In the genomic region with DNA sequence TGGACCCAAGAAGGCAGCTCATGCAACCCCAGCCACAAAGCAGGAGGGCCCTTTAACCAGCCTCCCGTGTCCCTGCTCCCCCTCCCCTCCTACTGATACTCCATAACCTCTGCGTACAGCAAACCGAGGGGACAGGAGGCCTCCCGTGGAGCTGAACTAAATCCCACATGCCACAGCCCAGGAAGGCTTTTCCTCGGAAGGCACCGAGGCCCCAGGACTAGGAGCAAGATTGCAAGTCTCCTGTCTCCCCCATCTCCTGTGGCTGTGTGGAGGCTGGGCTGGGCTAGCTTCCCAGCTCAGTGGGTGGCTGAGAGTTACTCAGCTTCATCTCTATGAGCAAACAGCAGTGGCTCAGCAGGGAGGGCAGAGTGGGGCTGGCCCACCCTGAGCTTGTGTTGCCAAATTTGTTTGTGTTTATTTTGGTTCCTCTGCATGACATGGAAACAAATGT, we compare ENCODE assay signal across 1 cellular context.
TF ChIP-seq lines count a peak whose summit lies in the region.

No MANE protein-coding gene starts in this region.

TF ChIP-seq in HepG2, 621 proteins besides CTCF, POLR2A, EP300 and RAD21 (continued from another document):
- TF ChIP-seq, protein P1, sequence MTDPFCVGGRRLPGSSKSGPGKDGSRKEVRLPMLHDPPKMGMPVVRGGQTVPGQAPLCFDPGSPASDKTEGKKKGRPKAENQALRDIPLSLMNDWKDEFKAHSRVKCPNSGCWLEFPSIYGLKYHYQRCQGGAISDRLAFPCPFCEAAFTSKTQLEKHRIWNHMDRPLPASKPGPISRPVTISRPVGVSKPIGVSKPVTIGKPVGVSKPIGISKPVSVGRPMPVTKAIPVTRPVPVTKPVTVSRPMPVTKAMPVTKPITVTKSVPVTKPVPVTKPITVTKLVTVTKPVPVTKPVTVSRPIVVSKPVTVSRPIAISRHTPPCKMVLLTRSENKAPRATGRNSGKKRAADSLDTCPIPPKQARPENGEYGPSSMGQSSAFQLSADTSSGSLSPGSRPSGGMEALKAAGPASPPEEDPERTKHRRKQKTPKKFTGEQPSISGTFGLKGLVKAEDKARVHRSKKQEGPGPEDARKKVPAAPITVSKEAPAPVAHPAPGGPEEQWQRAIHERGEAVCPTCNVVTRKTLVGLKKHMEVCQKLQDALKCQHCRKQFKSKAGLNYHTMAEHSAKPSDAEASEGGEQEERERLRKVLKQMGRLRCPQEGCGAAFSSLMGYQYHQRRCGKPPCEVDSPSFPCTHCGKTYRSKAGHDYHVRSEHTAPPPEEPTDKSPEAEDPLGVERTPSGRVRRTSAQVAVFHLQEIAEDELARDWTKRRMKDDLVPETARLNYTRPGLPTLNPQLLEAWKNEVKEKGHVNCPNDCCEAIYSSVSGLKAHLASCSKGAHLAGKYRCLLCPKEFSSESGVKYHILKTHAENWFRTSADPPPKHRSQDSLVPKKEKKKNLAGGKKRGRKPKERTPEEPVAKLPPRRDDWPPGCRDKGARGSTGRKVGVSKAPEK (CRISPR knock-in tag; IDR thresholded peaks at IDR 0.05; ENCODE audit: borderline replicate concordance): no peak
- TF ChIP-seq, protein P2, sequence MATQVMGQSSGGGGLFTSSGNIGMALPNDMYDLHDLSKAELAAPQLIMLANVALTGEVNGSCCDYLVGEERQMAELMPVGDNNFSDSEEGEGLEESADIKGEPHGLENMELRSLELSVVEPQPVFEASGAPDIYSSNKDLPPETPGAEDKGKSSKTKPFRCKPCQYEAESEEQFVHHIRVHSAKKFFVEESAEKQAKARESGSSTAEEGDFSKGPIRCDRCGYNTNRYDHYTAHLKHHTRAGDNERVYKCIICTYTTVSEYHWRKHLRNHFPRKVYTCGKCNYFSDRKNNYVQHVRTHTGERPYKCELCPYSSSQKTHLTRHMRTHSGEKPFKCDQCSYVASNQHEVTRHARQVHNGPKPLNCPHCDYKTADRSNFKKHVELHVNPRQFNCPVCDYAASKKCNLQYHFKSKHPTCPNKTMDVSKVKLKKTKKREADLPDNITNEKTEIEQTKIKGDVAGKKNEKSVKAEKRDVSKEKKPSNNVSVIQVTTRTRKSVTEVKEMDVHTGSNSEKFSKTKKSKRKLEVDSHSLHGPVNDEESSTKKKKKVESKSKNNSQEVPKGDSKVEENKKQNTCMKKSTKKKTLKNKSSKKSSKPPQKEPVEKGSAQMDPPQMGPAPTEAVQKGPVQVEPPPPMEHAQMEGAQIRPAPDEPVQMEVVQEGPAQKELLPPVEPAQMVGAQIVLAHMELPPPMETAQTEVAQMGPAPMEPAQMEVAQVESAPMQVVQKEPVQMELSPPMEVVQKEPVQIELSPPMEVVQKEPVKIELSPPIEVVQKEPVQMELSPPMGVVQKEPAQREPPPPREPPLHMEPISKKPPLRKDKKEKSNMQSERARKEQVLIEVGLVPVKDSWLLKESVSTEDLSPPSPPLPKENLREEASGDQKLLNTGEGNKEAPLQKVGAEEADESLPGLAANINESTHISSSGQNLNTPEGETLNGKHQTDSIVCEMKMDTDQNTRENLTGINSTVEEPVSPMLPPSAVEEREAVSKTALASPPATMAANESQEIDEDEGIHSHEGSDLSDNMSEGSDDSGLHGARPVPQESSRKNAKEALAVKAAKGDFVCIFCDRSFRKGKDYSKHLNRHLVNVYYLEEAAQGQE (IDR thresholded peaks at IDR 0.05; ENCODE audit: borderline replicate concordance in 1 of 2, low read depth in 1 of 2, low read length in 2 of 2): no peak
- TF ChIP-seq TSC22D2 (CRISPR knock-in tag; IDR thresholded peaks at IDR 0.05; ENCODE audit: borderline replicate concordance): no peak
- no peak for TF ChIP-seq ZNF761 (CRISPR knock-in tag; conservative IDR thresholded peaks at IDR 0.05)
- TF ChIP-seq PRPF4 (IDR thresholded peaks at IDR 0.05; ENCODE audit: low read depth, low read length, poor library complexity, severe bottlenecking): no peak
- TF ChIP-seq, protein P3, sequence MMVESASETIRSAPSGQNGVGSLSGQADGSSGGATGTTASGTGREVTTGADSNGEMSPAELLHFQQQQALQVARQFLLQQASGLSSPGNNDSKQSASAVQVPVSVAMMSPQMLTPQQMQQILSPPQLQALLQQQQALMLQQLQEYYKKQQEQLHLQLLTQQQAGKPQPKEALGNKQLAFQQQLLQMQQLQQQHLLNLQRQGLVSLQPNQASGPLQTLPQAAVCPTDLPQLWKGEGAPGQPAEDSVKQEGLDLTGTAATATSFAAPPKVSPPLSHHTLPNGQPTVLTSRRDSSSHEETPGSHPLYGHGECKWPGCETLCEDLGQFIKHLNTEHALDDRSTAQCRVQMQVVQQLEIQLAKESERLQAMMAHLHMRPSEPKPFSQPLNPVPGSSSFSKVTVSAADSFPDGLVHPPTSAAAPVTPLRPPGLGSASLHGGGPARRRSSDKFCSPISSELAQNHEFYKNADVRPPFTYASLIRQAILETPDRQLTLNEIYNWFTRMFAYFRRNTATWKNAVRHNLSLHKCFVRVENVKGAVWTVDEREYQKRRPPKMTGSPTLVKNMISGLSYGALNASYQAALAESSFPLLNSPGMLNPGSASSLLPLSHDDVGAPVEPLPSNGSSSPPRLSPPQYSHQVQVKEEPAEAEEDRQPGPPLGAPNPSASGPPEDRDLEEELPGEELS (CRISPR knock-in tag; IDR thresholded peaks at IDR 0.05): no peak
TF ChIP-seq in HepG2: peak in this region for 0.
